In the genomic region with DNA sequence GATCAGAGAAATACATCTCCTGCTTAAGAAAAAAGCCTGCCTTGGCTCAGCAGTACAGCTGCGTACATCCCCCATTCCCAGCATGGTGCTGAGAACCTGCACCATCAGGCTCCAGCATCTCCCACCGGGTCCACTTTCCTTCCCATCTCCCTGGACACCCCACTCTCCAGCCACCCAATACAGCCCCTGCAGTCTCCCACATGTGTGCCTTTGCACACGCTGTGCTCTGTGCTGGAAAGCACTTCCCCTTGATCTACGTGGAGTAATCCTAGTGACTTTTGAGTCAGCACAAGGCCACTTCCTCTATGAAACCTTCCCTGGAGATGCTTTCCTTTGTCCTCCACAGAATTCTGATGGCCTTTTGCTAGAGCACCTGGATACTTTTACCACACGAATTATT, we compare ENCODE assay signal across 12 cellular contexts. TPM values are rescaled to one million over a fixed set of nuclear protein-coding genes. Genes with fewer than 3 reads are reported as not detected.
A peak's percentile ranks its signal among the peaks of the same experiment; 100 is the strongest.
DNase-seq lines count a peak whose midpoint lies in the region; ATAC-seq and TF ChIP-seq lines count a peak whose summit lies in the region.
"Had no signal": no experiment of that assay in that cellular context is flagged by ENCODE, and none has a peak within 500 bp of the region (broad histone marks: within the 10 kb centered on the region; RNA-seq: fewer than 3 reads in every experiment).

No MANE protein-coding gene starts in this region.

- H3K9me3 ChIP-seq in muscle layer of colon (ENCODE audit: low read length), result no peaks in the 10 kb centered on the region
- H3K9me3 ChIP-seq: testis had no signal

- intact Hi-C loops in CD14-positive monocyte (cut with micrococcal nuclease), result loop anchor here in 1 of 2 donors (10.0 kb wide), 1 partner anchor 92 kb away; no protein-coding TSS in a partner anchor

- H3K27ac Mint-ChIP-seq in CD14-positive monocyte, result peak overlapping the region in 6 of 7 donors; percentile 53 to 90 (median 72)
- H3K27ac Mint-ChIP-seq in activated T-helper 17 cell treated with anti-CD3 and anti-CD28 coated beads, Interleukin-2, amount 50 U/mL, for 72 hours, result peak overlapping the region; percentile 90

- TF ChIP-seq POLR2A in GM19193 (IDR thresholded peaks at IDR 0.05; ENCODE audit: extremely low read depth, insufficient read depth, insufficient read length), result peak; percentile 43

- no peaks in the 10 kb centered on the region for H3K27me3 Mint-ChIP-seq in CD14-positive monocyte (ENCODE audit: low read depth in 3 of 3)
- no peaks in the 10 kb centered on the region for H3K27me3 Mint-ChIP-seq in activated T-helper 17 cell treated with anti-CD3 and anti-CD28 coated beads, Interleukin-2, amount 50 U/mL, for 72 hours

- no peak for DNase-seq in CD14-positive monocyte (ENCODE audit: low spot score)
- DNase-seq in stimulated activated CD4-positive, alpha-beta T cell treated with anti-CD3 and anti-CD28 coated beads, Interleukin-2, amount 100 ng/mL, for 48 hours, result no peak
- DNase-seq: NCI-H1417 treated with DMSO at 0.1 percent for 48 hours, NCI-H510A treated with DMSO at 0.1 percent for 48 hours had no signal

- H3K36me3 ChIP-seq in muscle layer of colon (ENCODE audit: insufficient read depth, low read length), result peaks cover 70% of the 10 kb centered on the region

- H3K9me3 Mint-ChIP-seq in CD14-positive monocyte, result peaks cover 0 to 3% (median 0%) of the 10 kb centered on the region in 7 donors
- H3K9me3 Mint-ChIP-seq in activated T-helper 17 cell treated with anti-CD3 and anti-CD28 coated beads, Interleukin-2, amount 50 U/mL, for 72 hours, result peaks cover 4% of the 10 kb centered on the region

- H3K4me3 ChIP-seq in muscle layer of colon (ENCODE audit: low read depth in 1 of 2, low read length in 2 of 2), result no peak overlapping the region
- H3K4me3 ChIP-seq: coronary artery, testis had no signal

- peaks cover 8% of the 10 kb centered on the region for H3K4me1 Mint-ChIP-seq in CD14-positive monocyte
- H3K4me1 Mint-ChIP-seq in activated T-helper 17 cell treated with anti-CD3 and anti-CD28 coated beads, Interleukin-2, amount 50 U/mL, for 72 hours, result peaks cover 31% of the 10 kb centered on the region

- H3K27me3 ChIP-seq in muscle layer of colon (ENCODE audit: control insufficient read depth in 1 of 2, insufficient read depth in 2 of 2, low read length in 2 of 2), result no peaks in the 10 kb centered on the region
- H3K27me3 ChIP-seq: testis had no signal

- peak overlapping the region; percentile 27 for H3K27ac ChIP-seq in muscle layer of colon (ENCODE audit: low read depth, low read length)
- H3K27ac ChIP-seq: coronary artery, testis had no signal

- no peak for TF ChIP-seq CTCF in CD14-positive monocyte (IDR thresholded peaks at IDR 0.05)

- H3K4me1 ChIP-seq in muscle layer of colon (ENCODE audit: insufficient read depth, low read length), result peaks cover 14% of the 10 kb centered on the region
- H3K4me1 ChIP-seq: testis had no signal

- H3K9ac ChIP-seq in muscle layer of colon (ENCODE audit: low read length), result no peak overlapping the region

- peaks cover 88 to 93% of the 10 kb centered on the region in 2 donors for H3K36me3 Mint-ChIP-seq in CD14-positive monocyte
- no peaks in the 10 kb centered on the region for H3K36me3 Mint-ChIP-seq in activated T-helper 17 cell treated with anti-CD3 and anti-CD28 coated beads, Interleukin-2, amount 50 U/mL, for 72 hours (ENCODE audit: low read depth)

- no peak overlapping the region for H3K4me3 Mint-ChIP-seq in CD14-positive monocyte
- peak overlapping the region; percentile 35 for H3K4me3 Mint-ChIP-seq in activated T-helper 17 cell treated with anti-CD3 and anti-CD28 coated beads, Interleukin-2, amount 50 U/mL, for 72 hours

- ATAC-seq in activated T-helper 17 cell treated with anti-CD3 and anti-CD28 coated beads, Interleukin-2, amount 50 U/mL, for 72 hours (replicated peaks), result peak; percentile 48
- ATAC-seq in HG02870 (IDR thresholded peaks at IDR 0.05; ENCODE audit: unreplicated experiment) (no peak), HG03045 (IDR thresholded peaks at IDR 0.05; ENCODE audit: unreplicated experiment) (no peak), GM19324 (IDR thresholded peaks at IDR 0.05; ENCODE audit: low FRiP score, unreplicated experiment) (no peak)

RNA-seq across cellular contexts. Expression of gene STAT1, which starts 17.0 kb away (rescaled TPM):
- polyA plus RNA-seq in CD14-positive monocyte, result 100 to 1,000 TPM; 110 to 126 TPM
- total RNA-seq in activated T-helper 17 cell treated with anti-CD3 and anti-CD28 coated beads, Interleukin-2, amount 50 U/mL, for 72 hours, result 100 to 1,000 TPM; 163 to 363 TPM
